27 cellular contexts compared by ENCODE assay signal in genomic region chr11:117586392-117586791, GRCh38.
"Had no signal": no experiment of that assay in that cellular context is flagged by ENCODE, and none has a peak within 500 bp of the region (broad histone marks: within the 10 kb centered on the region; RNA-seq: fewer than 3 reads in every experiment).

No MANE protein-coding gene starts in this region.

- H3K4me3 ChIP-seq: esophagus muscularis mucosa, gastrocnemius medialis had no signal

- H3K36me3 ChIP-seq: brain microvascular endothelial cell, esophagus muscularis mucosa, gastrocnemius medialis had no signal

- ATAC-seq: activated CD4-positive, alpha-beta T cell treated with anti-CD3 and anti-CD28 coated beads for 36 hours; activated CD8-positive, alpha-beta memory T cell treated with anti-CD3 and anti-CD28 coated beads, Interleukin-2, amount 10 ng/mL, durations not matched to agents 7 days and 5 days; activated CD8-positive, alpha-beta T cell treated with anti-CD3 and anti-CD28 coated beads, Interleukin-2, amount 10 ng/mL, durations not matched to agents 7 days and 5 days; effector memory CD8-positive, alpha-beta T cell; foreskin keratinocyte; gastrocnemius medialis had no signal

- H3K4me1 ChIP-seq: esophagus muscularis mucosa, foreskin keratinocyte, gastrocnemius medialis had no signal

- H3K9me3 ChIP-seq: esophagus muscularis mucosa, gastrocnemius medialis had no signal

- H3K27ac ChIP-seq: brain microvascular endothelial cell, esophagus muscularis mucosa, foreskin keratinocyte, gastrocnemius medialis had no signal

- DNase-seq: activated CD4-positive, alpha-beta memory T cell treated with anti-CD3 and anti-CD28 coated beads for 36 hours; activated CD4-positive, alpha-beta T cell treated with anti-CD3 and anti-CD28 coated beads for 36 hours; activated CD4-positive, alpha-beta T cell treated with anti-CD3 and anti-CD28 coated beads, Interleukin-2, amount 10 ng/mL, durations not matched to agents 24 days and 14 days; activated CD4-positive, CD25-positive, alpha-beta regulatory T cell; activated CD4-positive, CD25-positive, alpha-beta regulatory T cell treated with anti-CD3 and anti-CD28 coated beads, Interleukin-2, amount 50 U/mL, for 72 hours; activated CD8-positive, alpha-beta memory T cell treated with anti-CD3 and anti-CD28 coated beads, Interleukin-2, amount 10 ng/mL, durations not matched to agents 7 days and 5 days; activated CD8-positive, alpha-beta memory T cell treated with anti-CD3 and anti-CD28 coated beads, Interleukin-2, amount 50 U/mL, for 4 hours; activated CD8-positive, alpha-beta T cell treated with anti-CD3 and anti-CD28 coated beads, Interleukin-2, amount 10 ng/mL, durations not matched to agents 7 days and 5 days; activated gamma-delta T cell treated with Interleukin-2 at 50 U/mL for 16 hours; activated naive CD4-positive, alpha-beta T cell treated with anti-CD3 and anti-CD28 coated beads, Interleukin-2, amount 50 U/mL, for 16 hours; activated naive CD4-positive, alpha-beta T cell treated with Interleukin-2 at 50 U/mL for 16 hours; activated T-cell treated with anti-CD3 and anti-CD28 coated beads, Interleukin-2, amount 50 U/mL, for 1 hour; activated T-cell treated with anti-CD3 and anti-CD28 coated beads, Interleukin-2, amount 50 U/mL, for 48 hours; amniotic stem cell; anterior cingulate cortex; brain microvascular endothelial cell; caudate nucleus; cortex of kidney; dermis blood vessel endothelial cell; effector CD4-positive, alpha-beta T cell; effector memory CD8-positive, alpha-beta T cell; erythroblast; foreskin keratinocyte; gastrocnemius medialis; glutamatergic neuron; T-helper 2 cell had no signal
